28 cellular contexts compared by ENCODE assay signal in the genomic region with DNA sequence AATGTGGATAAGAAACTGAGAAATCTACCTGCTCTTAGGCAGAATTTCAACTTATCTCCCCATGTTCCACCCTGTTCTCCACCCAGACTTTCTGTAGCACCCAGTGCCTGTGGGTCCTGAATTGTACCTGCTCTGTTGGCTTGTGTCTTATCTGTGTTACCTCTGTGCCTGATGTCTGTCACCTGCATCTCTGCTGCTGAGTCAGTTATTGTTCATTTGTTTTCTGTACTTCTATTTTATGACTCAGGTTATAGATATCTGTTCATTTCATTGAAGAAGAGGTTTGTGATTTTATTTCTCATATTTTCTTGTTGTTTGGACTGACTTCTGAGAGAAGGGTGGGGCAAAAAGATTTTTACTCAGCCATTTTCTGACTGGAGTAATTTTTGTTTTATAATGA. TPM values are rescaled to one million over a fixed set of nuclear protein-coding genes. Genes with fewer than 3 reads are reported as not detected.
DNase-seq lines count a peak whose midpoint lies in the region; ATAC-seq and TF ChIP-seq lines count a peak whose summit lies in the region.
"Had no signal": no experiment of that assay in that cellular context is flagged by ENCODE, and none has a peak within 500 bp of the region (broad histone marks: within the 10 kb centered on the region; RNA-seq: fewer than 3 reads in every experiment).

No MANE protein-coding gene starts in this region.

- H3K27ac Mint-ChIP-seq in MCF 10A (ENCODE audit: low read depth, unreplicated experiment): peak overlapping the region; percentile 59
- peak overlapping the region; percentile 4 to 12 for H3K27ac Mint-ChIP-seq in T-cell
- H3K27ac Mint-ChIP-seq in type B pancreatic cell: peak overlapping the region; percentile 54
- H3K27ac Mint-ChIP-seq: activated naive CD8-positive, alpha-beta T cell; nephron; stimulated activated naive B cell treated with anti-CD40 and anti-IgM and Interleukin-4, amounts not matched to agents 10 μg/mL and 1 μg/mL and 100 μg/mL, for 72 hours had no signal

- no peaks in the 10 kb centered on the region for H3K27me3 Mint-ChIP-seq in MCF 10A (ENCODE audit: insufficient read depth, unreplicated experiment)
- no peaks in the 10 kb centered on the region for H3K27me3 Mint-ChIP-seq in T-cell
- no peaks in the 10 kb centered on the region for H3K27me3 Mint-ChIP-seq in type B pancreatic cell
- H3K27me3 Mint-ChIP-seq: activated naive CD8-positive, alpha-beta T cell; stimulated activated naive B cell treated with anti-CD40 and anti-IgM and Interleukin-4, amounts not matched to agents 10 μg/mL and 1 μg/mL and 100 μg/mL, for 72 hours had no signal

- H3K4me1 Mint-ChIP-seq in MCF 10A (ENCODE audit: insufficient read depth, unreplicated experiment): peaks cover 15% of the 10 kb centered on the region
- peaks cover 4 to 6% (median 5%) of the 10 kb centered on the region in 3 donors for H3K4me1 Mint-ChIP-seq in T-cell
- no peaks in the 10 kb centered on the region for H3K4me1 Mint-ChIP-seq in type B pancreatic cell (ENCODE audit: unreplicated experiment)
- H3K4me1 Mint-ChIP-seq: nephron had no signal

- H3K4me3 ChIP-seq in breast epithelium: no peak overlapping the region
- H3K4me3 ChIP-seq in spleen: no peak overlapping the region
- H3K4me3 ChIP-seq: BLaER1, heart left ventricle, lung, upper lobe of left lung had no signal

- H3K27me3 ChIP-seq in breast epithelium: no peaks in the 10 kb centered on the region
- H3K27me3 ChIP-seq in spleen (replicated peaks in 1 of 7): no peaks in the 10 kb centered on the region
- H3K27me3 ChIP-seq: BLaER1, heart left ventricle, upper lobe of left lung had no signal

- H3K4me1 ChIP-seq in breast epithelium (no peaks in the 10 kb centered on the region), spleen (no peaks in the 10 kb centered on the region)
- H3K4me1 ChIP-seq: BLaER1, heart left ventricle, upper lobe of left lung had no signal

- no peak for DNase-seq in MCF 10A (ENCODE audit: unreplicated experiment)
- DNase-seq in breast epithelium (ENCODE audit: low spot score in 2 of 2): no peak
- no peak for DNase-seq in T-cell
- DNase-seq in iris pigment epithelial cell (ENCODE audit: low read depth): peak; percentile 16
- DNase-seq in type B pancreatic cell (ENCODE audit: extremely low spot score, unreplicated experiment): no peak
- no peak for DNase-seq in spleen
- DNase-seq in cerebellar cortex (ENCODE audit: low spot score): no peak
- DNase-seq: activated CD4-positive, alpha-beta T cell treated with anti-CD3 and anti-CD28 coated beads, Interleukin-2, amount 50 U/mL, for 4 hours; activated CD8-positive, alpha-beta memory T cell treated with anti-CD3 and anti-CD28 coated beads, Interleukin-2, amount 50 U/mL, for 48 hours; activated effector memory CD4-positive, alpha-beta T cell treated with Interleukin-2 at 50 U/mL for 16 hours; DMS153; effector CD4-positive, alpha-beta T cell; heart left ventricle; NCI-H1417 treated with DMSO at 0.1 percent for 48 hours; NCI-H2081; NCI-H524 treated with DMSO at 0.1 percent for 48 hours; SHP77; stimulated activated naive B cell treated with anti-CD40 and anti-IgM and Interleukin-4, amounts not matched to agents 10 μg/mL and 1 μg/mL and 100 μg/mL, for 72 hours; substantia nigra; T-helper 9 cell; upper lobe of left lung had no signal

- CTCF ChIA-PET in MCF 10A (lab: Yijun Ruan, JAX) (no interaction called here), T-cell (lab: Charles Lee) (no interaction called here)

- H3K9me3 ChIP-seq in breast epithelium (no peaks in the 10 kb centered on the region), spleen (peaks cover 0 to 5% (median 0%) of the 10 kb centered on the region in 8 donors)
- H3K9me3 ChIP-seq: heart left ventricle, upper lobe of left lung had no signal

- POLR2A ChIA-PET in MCF 10A (lab: Yijun Ruan, JAX) (interaction anchor here (0.7 to 8.1 kb wide), 4 partner anchors 8 to 39 kb away, joined by 3 to 61 read pairs (median 14); a partner anchor contains a TSS), T-cell (lab: Charles Lee) (interaction anchor here in 1 of 2 donors (0.9 kb wide), 1 partner anchor 8 kb away, joined by 3 read pairs; no protein-coding TSS in a partner anchor)

- H3K27ac ChIP-seq in breast epithelium (no peak overlapping the region), spleen (no peak overlapping the region)
- H3K27ac ChIP-seq: BLaER1, heart left ventricle, HL-60, upper lobe of left lung had no signal

- H3K36me3 Mint-ChIP-seq in MCF 10A (ENCODE audit: insufficient read depth, unreplicated experiment): peaks cover 64% of the 10 kb centered on the region
- H3K36me3 Mint-ChIP-seq in T-cell: peaks cover 40% of the 10 kb centered on the region
- H3K36me3 Mint-ChIP-seq in type B pancreatic cell: peaks cover 29% of the 10 kb centered on the region

- ATAC-seq in T-cell (replicated peaks in 1 of 4) (no peak), HG02870 (IDR thresholded peaks at IDR 0.05; ENCODE audit: unreplicated experiment) (no peak)
- ATAC-seq: heart left ventricle; HepG2; stimulated activated naive B cell treated with anti-CD40 and anti-IgM and Interleukin-4, amounts not matched to agents 10 μg/mL and 1 μg/mL and 100 μg/mL, for 72 hours had no signal

- intact Hi-C loops in MCF 10A (cut with micrococcal nuclease) (no loop called here), breast epithelium (cut with DNase I; ENCODE audit: low total_unique reads) (no loop called here), spleen (cut with DNase I; ENCODE audit: low total_unique reads) (no loop called here)

- no peaks in the 10 kb centered on the region for H3K36me3 ChIP-seq in breast epithelium
- H3K36me3 ChIP-seq in spleen: peaks cover 0 to 87% (median 34%) of the 10 kb centered on the region in 6 donors

- H3K9me3 Mint-ChIP-seq in MCF 10A (ENCODE audit: unreplicated experiment): no peaks in the 10 kb centered on the region
- H3K9me3 Mint-ChIP-seq in T-cell: no peaks in the 10 kb centered on the region
- no peaks in the 10 kb centered on the region for H3K9me3 Mint-ChIP-seq in type B pancreatic cell
- H3K9me3 Mint-ChIP-seq: nephron; stimulated activated naive B cell treated with anti-CD40 and anti-IgM and Interleukin-4, amounts not matched to agents 10 μg/mL and 1 μg/mL and 100 μg/mL, for 72 hours had no signal

- TF ChIP-seq CTCF in MCF 10A (IDR thresholded peaks at IDR 0.05; ENCODE audit: unreplicated experiment) (no peak), breast epithelium (IDR thresholded peaks at IDR 0.05) (no peak), type B pancreatic cell (conservative IDR thresholded peaks at IDR 0.05) (no peak), spleen (IDR thresholded peaks at IDR 0.05 in 8 of 11, conservative IDR thresholded peaks at IDR 0.05 in 3 of 11) (no peak)

- no peak for TF ChIP-seq POLR2A in breast epithelium (IDR thresholded peaks at IDR 0.05)
- no peak for TF ChIP-seq POLR2A in spleen (IDR thresholded peaks at IDR 0.05)

- no peak overlapping the region for H3K4me3 Mint-ChIP-seq in MCF 10A (ENCODE audit: unreplicated experiment)
- H3K4me3 Mint-ChIP-seq in T-cell: no peak overlapping the region
- no peak overlapping the region for H3K4me3 Mint-ChIP-seq in type B pancreatic cell
- H3K4me3 Mint-ChIP-seq: activated naive CD8-positive, alpha-beta T cell; nephron; stimulated activated naive B cell treated with anti-CD40 and anti-IgM and Interleukin-4, amounts not matched to agents 10 μg/mL and 1 μg/mL and 100 μg/mL, for 72 hours had no signal

- BruUV-seq in MCF 10A (replicated peaks; lab: Mats Ljungman, UMichigan): no TSS peak

RNA-seq across cellular contexts. Expression of a gene that starts 11.7 kb away (rescaled TPM):
- total RNA-seq in MCF 10A (2022): 24.6 and 29.6 TPM in 2 replicates
- 10 to 100 TPM; 16.0 to 23.3 (median 16.3) TPM for total RNA-seq in breast epithelium
- 10 to 100 TPM; 16.7 to 26.4 (median 21.1) TPM for total RNA-seq in T-cell
- 21.1 and 22.4 TPM in 2 replicates for total RNA-seq in type B pancreatic cell (ENCODE audit: low replicate concordance)
- total RNA-seq in spleen: 10 to 100 TPM; 20.0 to 26.3 (median 23.8) TPM
- 1 to 10 TPM; 6.4 to 9.3 (median 7.7) TPM for polyA plus RNA-seq in spleen

RNA-seq across cellular contexts. Expression of a gene that starts 11.8 kb away (rescaled TPM):
- 5.8 and 6.5 TPM in 2 replicates for total RNA-seq in MCF 10A (2022)
- 1 to 10 TPM; 1.8 to 3.5 (median 2.3) TPM for total RNA-seq in breast epithelium
- 1 to 10 TPM; 2.5 to 6.1 (median 4.9) TPM for total RNA-seq in T-cell
- total RNA-seq in type B pancreatic cell (ENCODE audit: low replicate concordance): 15.5 and 36.0 TPM in 2 replicates
- 1 to 10 TPM; 2.8 to 6.3 (median 5.3) TPM for total RNA-seq in spleen
- polyA plus RNA-seq in spleen: 1 to 10 TPM; 1.4 to 2.9 (median 2.3) TPM

RNA-seq across cellular contexts. Expression of a gene that starts 12.7 kb away (rescaled TPM):
- total RNA-seq in MCF 10A (2022) (118 and 123 TPM in 2 replicates), breast epithelium (10 to 100 TPM; 37.7 to 60.4 (median 39.4) TPM), T-cell (100 to 1,000 TPM in 2 of 5 donors, 10 to 100 TPM in 3; 68.7 to 153 (median 73.4) TPM), type B pancreatic cell (ENCODE audit: low replicate concordance) (93.1 and 100 TPM in 2 replicates), spleen (10 to 100 TPM; 49.8 to 72.5 (median 63.5) TPM)
- 10 to 100 TPM; 20.8 to 28.9 (median 24.8) TPM for polyA plus RNA-seq in spleen

Comparison
In these comparisons a context has a peak if more than half of its experiments do, and no peak if none do; other contexts are left out.
1. H3K27ac Mint-ChIP-seq: peak in every context shown above with its lines; median percentile 59 in MCF 10A; 54 in type B pancreatic cell; 8 in T-cell.